8 cellular contexts compared by ENCODE assay signal in genomic region chr17:7348478-7349242, GRCh38. TPM values are rescaled to one million over a fixed set of nuclear protein-coding genes. Genes with fewer than 3 reads are reported as not detected.
DNase-seq lines count a peak whose midpoint lies in the region; ATAC-seq and TF ChIP-seq lines count a peak whose summit lies in the region.
"Had no signal": no experiment of that assay in that cellular context is flagged by ENCODE, and none has a peak within 500 bp of the region (broad histone marks: within the 10 kb centered on the region; RNA-seq: fewer than 3 reads in every experiment).

No MANE protein-coding gene starts in this region.

- no peaks in the 10 kb centered on the region for H3K9me3 ChIP-seq in MM.1S (replicated peaks; ENCODE audit: insufficient read depth, low read length)

- H3F3A ChIP-seq in MM.1S (ENCODE audit: insufficient read depth, low read length), result 0 out of 2 replicates have a peak, but pooled peaks cover 6% of the 10 kb centered on the region

- no peaks in the 10 kb centered on the region for H3K79me2 ChIP-seq in MM.1S (ENCODE audit: low read length)

- peaks cover 75% of the 10 kb centered on the region for H3K36me3 Mint-ChIP-seq in activated T-helper 2 cell treated with anti-CD3 and anti-CD28 coated beads, Interferon-gamma antibody, Interleukin-2, Interleukin-4, amounts not matched to agents 10 μg/mL and 5 μg/mL and 100 μg/mL, durations not matched to agents 14 hours and 24 hours and 36 hours (ENCODE audit: low read depth)
- H3K36me3 Mint-ChIP-seq in naive thymus-derived CD8-positive, alpha-beta T cell, result peaks cover 0 to 72% (median 5%) of the 10 kb centered on the region in 3 donors

- no peaks in the 10 kb centered on the region for H3K27me3 Mint-ChIP-seq in activated T-helper 2 cell treated with anti-CD3 and anti-CD28 coated beads, Interferon-gamma antibody, Interleukin-2, Interleukin-4, amounts not matched to agents 10 μg/mL and 5 μg/mL and 100 μg/mL, durations not matched to agents 14 hours and 24 hours and 36 hours (ENCODE audit: low read depth)
- H3K27me3 Mint-ChIP-seq in naive thymus-derived CD8-positive, alpha-beta T cell, result no peaks in the 10 kb centered on the region

- no peak overlapping the region for H3K4me3 ChIP-seq in MM.1S (ENCODE audit: low read length)

- no peaks in the 10 kb centered on the region for H3K36me3 ChIP-seq in MM.1S (replicated peaks; ENCODE audit: insufficient read depth, low read length)

- no peaks in the 10 kb centered on the region for H4K20me1 ChIP-seq in MM.1S (ENCODE audit: insufficient read depth, low read length)

- H2AFZ ChIP-seq in MM.1S (ENCODE audit: low read length), result no peak overlapping the region

- TF ChIP-seq CTCF in MM.1S (IDR thresholded peaks at IDR 0.05; ENCODE audit: low read length), result no peak

- H3K4me1 ChIP-seq in MM.1S (ENCODE audit: low read length), result peaks cover 5% of the 10 kb centered on the region; the same call in 1 of the 2 replicates

- peaks cover 21% of the 10 kb centered on the region for H3K4me1 Mint-ChIP-seq in activated T-helper 2 cell treated with anti-CD3 and anti-CD28 coated beads, Interferon-gamma antibody, Interleukin-2, Interleukin-4, amounts not matched to agents 10 μg/mL and 5 μg/mL and 100 μg/mL, durations not matched to agents 14 hours and 24 hours and 36 hours (ENCODE audit: low read depth)
- peaks cover 16 to 77% (median 43%) of the 10 kb centered on the region in 4 donors for H3K4me1 Mint-ChIP-seq in naive thymus-derived CD8-positive, alpha-beta T cell

- intact Hi-C loops in activated T-helper 2 cell treated with anti-CD3 and anti-CD28 coated beads, Interferon-gamma antibody, Interleukin-2, Interleukin-4, amounts not matched to agents 10 μg/mL and 5 μg/mL and 100 μg/mL, durations not matched to agents 14 hours and 24 hours and 36 hours (cut with micrococcal nuclease), result no loop called here

- H3K9me3 Mint-ChIP-seq in activated T-helper 2 cell treated with anti-CD3 and anti-CD28 coated beads, Interferon-gamma antibody, Interleukin-2, Interleukin-4, amounts not matched to agents 10 μg/mL and 5 μg/mL and 100 μg/mL, durations not matched to agents 14 hours and 24 hours and 36 hours, result no peaks in the 10 kb centered on the region
- no peaks in the 10 kb centered on the region for H3K9me3 Mint-ChIP-seq in naive thymus-derived CD8-positive, alpha-beta T cell

- no peak for ATAC-seq in naive thymus-derived CD8-positive, alpha-beta T cell
- ATAC-seq in HG03354 (IDR thresholded peaks at IDR 0.05; ENCODE audit: poor library complexity, severe bottlenecking, unreplicated experiment), result no peak

- no peak overlapping the region for H3K9ac ChIP-seq in MM.1S (ENCODE audit: low read length)

- POLR2A ChIA-PET in naive thymus-derived CD8-positive, alpha-beta T cell (lab: Charles Lee), result interaction anchor here (0.7 to 5.9 kb wide), 10 partner anchors 9 to 212 kb away, joined by 3 to 109 read pairs (median 4); partner anchors contain the start of genes ACAP1, GPS2, NEURL4 and PLSCR3

- DNase-seq in GM03348 (ENCODE audit: low spot score) (peak; percentile 57), MM.1S (no peak), pons (ENCODE audit: low spot score) (no peak)
- DNase-seq in activated T-helper 2 cell treated with anti-CD3 and anti-CD28 coated beads, Interferon-gamma antibody, Interleukin-2, Interleukin-4, amounts not matched to agents 10 μg/mL and 5 μg/mL and 100 μg/mL, durations not matched to agents 14 hours and 24 hours and 36 hours (ENCODE audit: low spot score), result no peak
- no peak for DNase-seq in naive thymus-derived CD8-positive, alpha-beta T cell
- DNase-seq: NCI-H748 treated with DMSO at 0.1 percent for 48 hours had no signal

- H3K9me2 ChIP-seq in MM.1S (replicated peaks; ENCODE audit: insufficient read depth, low read length), result no peaks in the 10 kb centered on the region

- peak overlapping the region; percentile 63 for H3K27ac Mint-ChIP-seq in activated T-helper 2 cell treated with anti-CD3 and anti-CD28 coated beads, Interferon-gamma antibody, Interleukin-2, Interleukin-4, amounts not matched to agents 10 μg/mL and 5 μg/mL and 100 μg/mL, durations not matched to agents 14 hours and 24 hours and 36 hours
- peak overlapping the region; percentile 53 to 95 (median 82) for H3K27ac Mint-ChIP-seq in naive thymus-derived CD8-positive, alpha-beta T cell

- no peak overlapping the region for H3K4me3 Mint-ChIP-seq in activated T-helper 2 cell treated with anti-CD3 and anti-CD28 coated beads, Interferon-gamma antibody, Interleukin-2, Interleukin-4, amounts not matched to agents 10 μg/mL and 5 μg/mL and 100 μg/mL, durations not matched to agents 14 hours and 24 hours and 36 hours (ENCODE audit: low read depth)
- H3K4me3 Mint-ChIP-seq in naive thymus-derived CD8-positive, alpha-beta T cell, result peak overlapping the region in 1 of 10 donors; percentile 32

- H3K27me3 ChIP-seq in MM.1S (replicated peaks; ENCODE audit: insufficient read depth, low read length), result no peaks in the 10 kb centered on the region

- no peak overlapping the region for H3K4me2 ChIP-seq in MM.1S (ENCODE audit: low read depth, low read length)

- H3K27ac ChIP-seq in MM.1S (ENCODE audit: low read length), result no peak overlapping the region

RNA-seq across cellular contexts. Expression of gene KCTD11, which starts 3.3 kb away (rescaled TPM):
- total RNA-seq in activated T-helper 2 cell treated with anti-CD3 and anti-CD28 coated beads, Interferon-gamma antibody, Interleukin-2, Interleukin-4, amounts not matched to agents 10 μg/mL and 5 μg/mL and 100 μg/mL, durations not matched to agents 14 hours and 24 hours and 36 hours, result 8.0 and 8.5 TPM in 2 replicates
- total RNA-seq in naive thymus-derived CD8-positive, alpha-beta T cell, result 1 to 10 TPM; 4.6 to 5.0 TPM
- polyA plus RNA-seq in naive thymus-derived CD8-positive, alpha-beta T cell, result 1 to 10 TPM; 1.2 to 1.6 (median 1.3) TPM

RNA-seq across cellular contexts. Expression of gene TMEM95, which starts 6.3 kb away (rescaled TPM):
- total RNA-seq in activated T-helper 2 cell treated with anti-CD3 and anti-CD28 coated beads, Interferon-gamma antibody, Interleukin-2, Interleukin-4, amounts not matched to agents 10 μg/mL and 5 μg/mL and 100 μg/mL, durations not matched to agents 14 hours and 24 hours and 36 hours, result 0.25 TPM in 1 of 2 replicates, not detected in the other
- not detected for total RNA-seq in naive thymus-derived CD8-positive, alpha-beta T cell
- polyA plus RNA-seq in naive thymus-derived CD8-positive, alpha-beta T cell, result not detected
- total RNA-seq: omental fat pad had no signal

RNA-seq across cellular contexts. Expression of gene ACAP1, which starts 12.3 kb away (rescaled TPM):
- 361 and 382 TPM in 2 replicates for total RNA-seq in activated T-helper 2 cell treated with anti-CD3 and anti-CD28 coated beads, Interferon-gamma antibody, Interleukin-2, Interleukin-4, amounts not matched to agents 10 μg/mL and 5 μg/mL and 100 μg/mL, durations not matched to agents 14 hours and 24 hours and 36 hours
- total RNA-seq in naive thymus-derived CD8-positive, alpha-beta T cell, result 100 to 1,000 TPM; 450 to 466 TPM
- 100 to 1,000 TPM; 246 to 295 (median 283) TPM for polyA plus RNA-seq in naive thymus-derived CD8-positive, alpha-beta T cell

RNA-seq across cellular contexts. Expression of gene NEURL4, which starts 19.5 kb away (rescaled TPM):
- 45.7 and 47.7 TPM in 2 replicates for total RNA-seq in activated T-helper 2 cell treated with anti-CD3 and anti-CD28 coated beads, Interferon-gamma antibody, Interleukin-2, Interleukin-4, amounts not matched to agents 10 μg/mL and 5 μg/mL and 100 μg/mL, durations not matched to agents 14 hours and 24 hours and 36 hours
- 10 to 100 TPM; 74.7 to 82.7 TPM for total RNA-seq in naive thymus-derived CD8-positive, alpha-beta T cell
- polyA plus RNA-seq in naive thymus-derived CD8-positive, alpha-beta T cell, result 1 to 10 TPM in 2 of 3 donors, under 1 TPM in 1; 0.90 to 2.7 (median 1.1) TPM

RNA-seq across cellular contexts. Expression of gene TNK1, which starts 32.2 kb away (rescaled TPM):
- total RNA-seq in activated T-helper 2 cell treated with anti-CD3 and anti-CD28 coated beads, Interferon-gamma antibody, Interleukin-2, Interleukin-4, amounts not matched to agents 10 μg/mL and 5 μg/mL and 100 μg/mL, durations not matched to agents 14 hours and 24 hours and 36 hours, result 4.0 and 5.2 TPM in 2 replicates
- 10 to 100 TPM; 20.8 to 23.1 TPM for total RNA-seq in naive thymus-derived CD8-positive, alpha-beta T cell
- polyA plus RNA-seq in naive thymus-derived CD8-positive, alpha-beta T cell, result 1 to 10 TPM; 5.8 to 8.5 (median 7.6) TPM
